10 cellular contexts compared by ENCODE assay signal in genomic region chr20:62816031-62816878, GRCh38. TPM values are rescaled to one million over a fixed set of nuclear protein-coding genes. Genes with fewer than 3 reads are reported as not detected.
DNase-seq lines count a peak whose midpoint lies in the region; ATAC-seq, FAIRE-seq and TF ChIP-seq lines count a peak whose summit lies in the region.
"Had no signal": no experiment of that assay in that cellular context is flagged by ENCODE, and none has a peak within 500 bp of the region (broad histone marks: within the 10 kb centered on the region; RNA-seq: fewer than 3 reads in every experiment).

No MANE protein-coding gene starts in this region.

- no peak for DNase-seq in AG09309 (ENCODE audit: low read depth)
- no peak for DNase-seq in HCT116 (ENCODE audit: low read depth, low spot score)
- DNase-seq in choroid plexus epithelial cell (ENCODE audit: low read depth): no peak
- DNase-seq in NCI-H345 treated with DMSO at 0.1 percent for 48 hours (lab: John Stamatoyannopoulos, UW; ENCODE audit: unreplicated experiment): no peak
- no peak for DNase-seq in GM12892 (ENCODE audit: insufficient read length)
- no peak for DNase-seq in stimulated activated naive CD4-positive, alpha-beta T cell treated with Interleukin-2 at 50 U/mL for 16 hours (lab: John Stamatoyannopoulos, UW)
- DNase-seq: central memory CD4-positive, alpha-beta T cell; occipital lobe had no signal

- peak overlapping the region; percentile 64 to 82 (median 81) for H3K4me3 Mint-ChIP-seq in nephron

- H3K79me2 ChIP-seq in HCT116 (ENCODE audit: insufficient read depth, low read length): no peaks in the 10 kb centered on the region

- H3K9me3 ChIP-seq in HCT116 (ENCODE audit: control insufficient read depth in 1 of 2, insufficient read depth in 1 of 2, low read depth in 1 of 2, low read length in 2 of 2): no peaks in the 10 kb centered on the region

- no peaks in the 10 kb centered on the region for H3K9me2 ChIP-seq in HCT116 (ENCODE audit: insufficient read depth)

- peak overlapping the region; percentile 72 for H3K4me2 ChIP-seq in HCT116 (ENCODE audit: low read length)

- intact Hi-C loops in HCT116 (cut with micrococcal nuclease): no loop called here

- H3K9ac ChIP-seq in HCT116 (ENCODE audit: low read length): peak overlapping the region; percentile 56

- H3K4me1 ChIP-seq in HCT116 (ENCODE audit: control insufficient read depth in 1 of 2, insufficient read depth in 2 of 2, low read length in 2 of 2): peaks cover 49 to 58% of the 10 kb centered on the region in 2 experiments

- no peak for TF ChIP-seq RAD21 in HCT116 (IDR thresholded peaks at IDR 0.05; ENCODE audit: low read depth)

- H3K27me3 Mint-ChIP-seq in nephron (ENCODE audit: low read depth): peaks cover 19% of the 10 kb centered on the region

- no peaks in the 10 kb centered on the region for H4K20me1 ChIP-seq in HCT116 (ENCODE audit: insufficient read depth)

- H3K36me3 Mint-ChIP-seq in nephron (ENCODE audit: low read depth): peaks cover 3% of the 10 kb centered on the region

- H3K4me3 ChIP-seq in AG09309 (ENCODE audit: control insufficient read depth, low read depth, low read length) (peak overlapping the region; percentile 28), HCT116 (replicated peaks in 1 of 2; ENCODE audit: low read depth in 1 of 2, low read length in 2 of 2) (peak overlapping the region; percentile 35 to 45), choroid plexus epithelial cell (ENCODE audit: low read depth, low read length) (peak overlapping the region; percentile 18)

- no peak for FAIRE-seq in GM12892 (lab: Jason Lieb, UNC)

- H3K36me3 ChIP-seq in HCT116 (ENCODE audit: control insufficient read depth in 1 of 2, insufficient read depth in 2 of 2, low read length in 2 of 2): peaks cover 5 to 9% of the 10 kb centered on the region in 2 experiments; a peak in 3 of 4 replicates

- peak overlapping the region in 2 of 3 experiments; percentile 67 to 79 for H3K27ac Mint-ChIP-seq in nephron

- CTCF ChIA-PET in HCT116 (lab: Charles Lee): interaction anchor here (1.2 kb wide), 1 partner anchor 59 kb away, joined by 3 read pairs; no protein-coding TSS in a partner anchor

- RAD21 ChIA-PET in HCT116 (lab: Charles Lee; ENCODE audit: low non-redundant PET in 1 of 2, low total read pairs in 2 of 2, uncharacterized antibody in 2 of 2, unreplicated experiment in 2 of 2): no interaction called here

- no peak for TF ChIP-seq CTCF in AG09309 (IDR thresholded peaks at IDR 0.05; ENCODE audit: control insufficient read depth, insufficient read depth, low read depth, low read length, missing control alignments)
- no peak for TF ChIP-seq CTCF in HCT116 (IDR thresholded peaks at IDR 0.05 in 2 of 3, conservative IDR thresholded peaks at IDR 0.05 in 1 of 3; ENCODE audit: borderline replicate concordance in 1 of 3, insufficient read depth in 1 of 3, low read depth in 2 of 3, low read length in 2 of 3)
- TF ChIP-seq CTCF in choroid plexus epithelial cell (conservative IDR thresholded peaks at IDR 0.05; ENCODE audit: low read depth, low read length): no peak
- TF ChIP-seq CTCF in nephron (IDR thresholded peaks at IDR 0.05; ENCODE audit: unreplicated experiment in 3 of 3): no peak

- ATAC-seq in HCT116 (no peak), GM19452 (IDR thresholded peaks at IDR 0.05; ENCODE audit: unreplicated experiment) (no peak)

- POLR2A ChIA-PET in HCT116 (lab: Charles Lee): interaction anchor here (0.9 to 1.3 kb wide), 2 partner anchors 12 to 59 kb away, joined by 3 read pairs; partner anchors contain the start of gene OGFR

- no peaks in the 10 kb centered on the region for H3K9me3 Mint-ChIP-seq in nephron

- H3K4me1 Mint-ChIP-seq in nephron: peaks cover 8% of the 10 kb centered on the region

- H2AFZ ChIP-seq in HCT116 (ENCODE audit: low read depth, low read length, poor library complexity, severe bottlenecking): no peak overlapping the region

- peak overlapping the region; percentile 64; the same call in 1 of the 2 replicates for H3K27ac ChIP-seq in HCT116 (ENCODE audit: low read depth, low read length)

- BruUV-seq in HCT116 (replicated peaks; lab: Mats Ljungman, UMichigan): no TSS peak

- no peaks in the 10 kb centered on the region for H3K27me3 ChIP-seq in HCT116 (ENCODE audit: insufficient read depth, low read length)

- no peak for TF ChIP-seq POLR2A in HCT116 (IDR thresholded peaks at IDR 0.05; ENCODE audit: borderline replicate concordance, extremely low read depth, insufficient read depth, insufficient read length)
- no peak for TF ChIP-seq POLR2A in GM12892 (IDR thresholded peaks at IDR 0.05; ENCODE audit: low read depth, low read length)

TF ChIP-seq in HCT116, 20 proteins besides CTCF, POLR2A, EP300 and RAD21:
- no peak for TF ChIP-seq SIN3A (IDR thresholded peaks at IDR 0.05; ENCODE audit: low read depth)
- TF ChIP-seq JUND (IDR thresholded peaks at IDR 0.05): no peak
- no peak for TF ChIP-seq YY1 (IDR thresholded peaks at IDR 0.05; ENCODE audit: extremely low read depth, insufficient replicate concordance, low read depth, low read length)
- no peak for TF ChIP-seq POLR2AphosphoS5 (IDR thresholded peaks at IDR 0.05; ENCODE audit: low read depth, low read length)
- TF ChIP-seq EZH2phosphoT487 (IDR thresholded peaks at IDR 0.05; ENCODE audit: borderline replicate concordance): no peak
- no peak for TF ChIP-seq ZFX (IDR thresholded peaks at IDR 0.05)
- no peak for TF ChIP-seq CBX3 (IDR thresholded peaks at IDR 0.05; ENCODE audit: low read depth)
- TF ChIP-seq, protein P1, sequence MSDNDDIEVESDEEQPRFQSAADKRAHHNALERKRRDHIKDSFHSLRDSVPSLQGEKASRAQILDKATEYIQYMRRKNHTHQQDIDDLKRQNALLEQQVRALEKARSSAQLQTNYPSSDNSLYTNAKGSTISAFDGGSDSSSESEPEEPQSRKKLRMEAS (IDR thresholded peaks at IDR 0.05): no peak
- TF ChIP-seq SRF (IDR thresholded peaks at IDR 0.05; ENCODE audit: low read depth): no peak
- TF ChIP-seq ZBTB33 (IDR thresholded peaks at IDR 0.05; ENCODE audit: extremely low read depth, insufficient replicate concordance, low read length): no peak
- TF ChIP-seq, protein P2, sequence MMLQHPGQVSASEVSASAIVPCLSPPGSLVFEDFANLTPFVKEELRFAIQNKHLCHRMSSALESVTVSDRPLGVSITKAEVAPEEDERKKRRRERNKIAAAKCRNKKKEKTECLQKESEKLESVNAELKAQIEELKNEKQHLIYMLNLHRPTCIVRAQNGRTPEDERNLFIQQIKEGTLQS (IDR thresholded peaks at IDR 0.05): no peak
- TF ChIP-seq ELF1 (IDR thresholded peaks at IDR 0.05; ENCODE audit: borderline replicate concordance, low read depth): no peak
- TF ChIP-seq EGR1 (IDR thresholded peaks at IDR 0.05; ENCODE audit: low read depth): no peak

RNA-seq across cellular contexts. Expression of gene COL9A3, which starts 0.6 kb away (rescaled TPM):
- total RNA-seq in HCT116 (2021; ENCODE audit: unreplicated experiment): 29.7 TPM
- polyA plus RNA-seq in HCT116 (2012): 15.9 and 20.7 TPM in 2 replicates
- polyA plus RNA-seq in GM12892 (2012; ENCODE audit: missing spikeins): 0.66 TPM

RNA-seq across cellular contexts. Expression of gene OGFR, which starts 11.6 kb away (rescaled TPM):
- 73.6 TPM for total RNA-seq in HCT116 (2021; ENCODE audit: unreplicated experiment)
- 59.4 and 59.5 TPM in 2 replicates for polyA plus RNA-seq in HCT116 (2012)
- 11.1 TPM for polyA plus RNA-seq in GM12892 (2012; ENCODE audit: missing spikeins)

RNA-seq across cellular contexts. Expression of gene MRGBP, which starts 20.0 kb away (rescaled TPM):
- 33.8 TPM for total RNA-seq in HCT116 (2021; ENCODE audit: unreplicated experiment)
- 28.7 and 30.0 TPM in 2 replicates for polyA plus RNA-seq in HCT116 (2012)
- 9.6 TPM for polyA plus RNA-seq in GM12892 (2012; ENCODE audit: missing spikeins)

RNA-seq across cellular contexts. Expression of gene TCFL5, which starts 45.4 kb away (rescaled TPM):
- total RNA-seq in HCT116 (2021; ENCODE audit: unreplicated experiment): 20.4 TPM
- polyA plus RNA-seq in HCT116 (2012): 8.9 and 10.9 TPM in 2 replicates
- polyA plus RNA-seq in GM12892 (2012; ENCODE audit: missing spikeins): 6.3 TPM
